ENCODE assay signal across 3 cellular contexts in the genomic region with DNA sequence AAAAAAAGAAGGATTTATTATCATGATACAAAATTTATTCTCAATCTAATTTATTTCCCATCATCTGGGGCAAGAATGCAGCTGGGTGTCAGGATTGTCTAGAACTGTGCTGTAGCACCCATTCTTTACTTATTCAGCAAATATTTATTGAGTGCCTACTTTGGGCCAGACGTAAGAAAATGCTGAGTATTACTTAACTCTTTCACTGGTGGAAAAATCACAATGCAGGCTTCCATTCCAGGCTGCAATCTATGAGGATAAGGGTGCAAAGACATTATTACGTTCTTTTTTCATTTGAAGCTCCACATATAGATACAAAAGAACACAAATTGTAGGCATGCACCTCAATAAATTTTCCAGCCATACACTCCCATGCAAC.
TF ChIP-seq lines count a peak whose summit lies in the region.

No MANE protein-coding gene starts in this region.

TF ChIP-seq in HepG2, 621 proteins besides CTCF, POLR2A, EP300 and RAD21 (continues in another document):
- TF ChIP-seq MAFF (IDR thresholded peaks at IDR 0.05; ENCODE audit: low read depth, low read length) = peak; percentile 79
- TF ChIP-seq, protein P1, sequence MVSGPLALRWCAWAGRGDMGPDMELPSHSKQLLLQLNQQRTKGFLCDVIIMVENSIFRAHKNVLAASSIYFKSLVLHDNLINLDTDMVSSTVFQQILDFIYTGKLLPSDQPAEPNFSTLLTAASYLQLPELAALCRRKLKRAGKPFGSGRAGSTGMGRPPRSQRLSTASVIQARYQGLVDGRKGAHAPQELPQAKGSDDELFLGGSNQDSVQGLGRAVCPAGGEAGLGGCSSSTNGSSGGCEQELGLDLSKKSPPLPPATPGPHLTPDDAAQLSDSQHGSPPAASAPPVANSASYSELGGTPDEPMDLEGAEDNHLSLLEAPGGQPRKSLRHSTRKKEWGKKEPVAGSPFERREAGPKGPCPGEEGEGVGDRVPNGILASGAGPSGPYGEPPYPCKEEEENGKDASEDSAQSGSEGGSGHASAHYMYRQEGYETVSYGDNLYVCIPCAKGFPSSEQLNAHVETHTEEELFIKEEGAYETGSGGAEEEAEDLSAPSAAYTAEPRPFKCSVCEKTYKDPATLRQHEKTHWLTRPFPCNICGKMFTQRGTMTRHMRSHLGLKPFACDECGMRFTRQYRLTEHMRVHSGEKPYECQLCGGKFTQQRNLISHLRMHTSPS (CRISPR knock-in tag; IDR thresholded peaks at IDR 0.05; ENCODE audit: low read depth) = no peak
- TF ChIP-seq SMAD9 (CRISPR knock-in tag; IDR thresholded peaks at IDR 0.05) = no peak
- TF ChIP-seq, protein P2, sequence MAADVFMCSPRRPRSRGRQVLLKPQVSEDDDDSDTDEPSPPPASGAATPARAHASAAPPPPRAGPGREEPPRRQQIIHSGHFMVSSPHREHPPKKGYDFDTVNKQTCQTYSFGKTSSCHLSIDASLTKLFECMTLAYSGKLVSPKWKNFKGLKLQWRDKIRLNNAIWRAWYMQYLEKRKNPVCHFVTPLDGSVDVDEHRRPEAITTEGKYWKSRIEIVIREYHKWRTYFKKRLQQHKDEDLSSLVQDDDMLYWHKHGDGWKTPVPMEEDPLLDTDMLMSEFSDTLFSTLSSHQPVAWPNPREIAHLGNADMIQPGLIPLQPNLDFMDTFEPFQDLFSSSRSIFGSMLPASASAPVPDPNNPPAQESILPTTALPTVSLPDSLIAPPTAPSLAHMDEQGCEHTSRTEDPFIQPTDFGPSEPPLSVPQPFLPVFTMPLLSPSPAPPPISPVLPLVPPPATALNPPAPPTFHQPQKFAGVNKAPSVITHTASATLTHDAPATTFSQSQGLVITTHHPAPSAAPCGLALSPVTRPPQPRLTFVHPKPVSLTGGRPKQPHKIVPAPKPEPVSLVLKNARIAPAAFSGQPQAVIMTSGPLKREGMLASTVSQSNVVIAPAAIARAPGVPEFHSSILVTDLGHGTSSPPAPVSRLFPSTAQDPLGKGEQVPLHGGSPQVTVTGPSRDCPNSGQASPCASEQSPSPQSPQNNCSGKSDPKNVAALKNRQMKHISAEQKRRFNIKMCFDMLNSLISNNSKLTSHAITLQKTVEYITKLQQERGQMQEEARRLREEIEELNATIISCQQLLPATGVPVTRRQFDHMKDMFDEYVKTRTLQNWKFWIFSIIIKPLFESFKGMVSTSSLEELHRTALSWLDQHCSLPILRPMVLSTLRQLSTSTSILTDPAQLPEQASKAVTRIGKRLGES (CRISPR knock-in tag; IDR thresholded peaks at IDR 0.05; ENCODE audit: borderline replicate concordance) = no peak
- no peak for TF ChIP-seq ZNF326 (CRISPR knock-in tag; IDR thresholded peaks at IDR 0.05; ENCODE audit: borderline replicate concordance)
- 0 out of 2 replicates have a peak, but pooled peaks have one; percentile 24 for TF ChIP-seq ZNF652 (CRISPR knock-in tag; IDR thresholded peaks at IDR 0.05; ENCODE audit: borderline replicate concordance, low read depth)
- TF ChIP-seq ZFP41 (CRISPR knock-in tag; IDR thresholded peaks at IDR 0.05; ENCODE audit: borderline replicate concordance) = no peak
- peak; percentile 77 to 78 for TF ChIP-seq MAFK (conservative IDR thresholded peaks at IDR 0.05 in 1 of 2, IDR thresholded peaks at IDR 0.05 in 1 of 2; ENCODE audit: low read length in 2 of 2)

TF ChIP-seq in IMR-90, 13 proteins besides CTCF, POLR2A, EP300 and RAD21:
- TF ChIP-seq MAFK (IDR thresholded peaks at IDR 0.05; ENCODE audit: low read depth, low read length) (0 out of 2 replicates have a peak, but pooled peaks have one; percentile 41), RFX5 (IDR thresholded peaks at IDR 0.05; ENCODE audit: low read depth, low read length) (no peak)

TF ChIP-seq in K562, 482 proteins besides CTCF, POLR2A, EP300 and RAD21:
- TF ChIP-seq CBX3 (IDR thresholded peaks at IDR 0.05; ENCODE audit: borderline replicate concordance in 1 of 2, low read length in 2 of 2) (no peak), ZNF174 (CRISPR knock-in tag; IDR thresholded peaks at IDR 0.05) (no peak), ZNF316 (IDR thresholded peaks at IDR 0.05) (0 out of 2 replicates have a peak, but pooled peaks have one; percentile 10), NR3C1 (CRISPR knock-in tag; IDR thresholded peaks at IDR 0.05) (no peak), ETV1 (tag; conservative IDR thresholded peaks at IDR 0.05; ENCODE audit: low read depth) (no peak)
- TF ChIP-seq, protein P3, sequence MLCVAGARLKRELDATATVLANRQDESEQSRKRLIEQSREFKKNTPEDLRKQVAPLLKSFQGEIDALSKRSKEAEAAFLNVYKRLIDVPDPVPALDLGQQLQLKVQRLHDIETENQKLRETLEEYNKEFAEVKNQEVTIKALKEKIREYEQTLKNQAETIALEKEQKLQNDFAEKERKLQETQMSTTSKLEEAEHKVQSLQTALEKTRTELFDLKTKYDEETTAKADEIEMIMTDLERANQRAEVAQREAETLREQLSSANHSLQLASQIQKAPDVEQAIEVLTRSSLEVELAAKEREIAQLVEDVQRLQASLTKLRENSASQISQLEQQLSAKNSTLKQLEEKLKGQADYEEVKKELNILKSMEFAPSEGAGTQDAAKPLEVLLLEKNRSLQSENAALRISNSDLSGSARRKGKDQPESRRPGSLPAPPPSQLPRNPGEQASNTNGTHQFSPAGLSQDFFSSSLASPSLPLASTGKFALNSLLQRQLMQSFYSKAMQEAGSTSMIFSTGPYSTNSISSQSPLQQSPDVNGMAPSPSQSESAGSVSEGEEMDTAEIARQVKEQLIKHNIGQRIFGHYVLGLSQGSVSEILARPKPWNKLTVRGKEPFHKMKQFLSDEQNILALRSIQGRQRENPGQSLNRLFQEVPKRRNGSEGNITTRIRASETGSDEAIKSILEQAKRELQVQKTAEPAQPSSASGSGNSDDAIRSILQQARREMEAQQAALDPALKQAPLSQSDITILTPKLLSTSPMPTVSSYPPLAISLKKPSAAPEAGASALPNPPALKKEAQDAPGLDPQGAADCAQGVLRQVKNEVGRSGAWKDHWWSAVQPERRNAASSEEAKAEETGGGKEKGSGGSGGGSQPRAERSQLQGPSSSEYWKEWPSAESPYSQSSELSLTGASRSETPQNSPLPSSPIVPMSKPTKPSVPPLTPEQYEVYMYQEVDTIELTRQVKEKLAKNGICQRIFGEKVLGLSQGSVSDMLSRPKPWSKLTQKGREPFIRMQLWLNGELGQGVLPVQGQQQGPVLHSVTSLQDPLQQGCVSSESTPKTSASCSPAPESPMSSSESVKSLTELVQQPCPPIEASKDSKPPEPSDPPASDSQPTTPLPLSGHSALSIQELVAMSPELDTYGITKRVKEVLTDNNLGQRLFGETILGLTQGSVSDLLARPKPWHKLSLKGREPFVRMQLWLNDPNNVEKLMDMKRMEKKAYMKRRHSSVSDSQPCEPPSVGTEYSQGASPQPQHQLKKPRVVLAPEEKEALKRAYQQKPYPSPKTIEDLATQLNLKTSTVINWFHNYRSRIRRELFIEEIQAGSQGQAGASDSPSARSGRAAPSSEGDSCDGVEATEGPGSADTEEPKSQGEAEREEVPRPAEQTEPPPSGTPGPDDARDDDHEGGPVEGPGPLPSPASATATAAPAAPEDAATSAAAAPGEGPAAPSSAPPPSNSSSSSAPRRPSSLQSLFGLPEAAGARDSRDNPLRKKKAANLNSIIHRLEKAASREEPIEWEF (CRISPR knock-in tag; IDR thresholded peaks at IDR 0.05) = no peak
